8 cellular contexts compared by ENCODE assay signal in genomic region chr7:75442465-75443111, GRCh38. TPM values are rescaled to one million over a fixed set of nuclear protein-coding genes. Genes with fewer than 3 reads are reported as not detected.
DNase-seq lines count a peak whose midpoint lies in the region; ATAC-seq and TF ChIP-seq lines count a peak whose summit lies in the region.
"Not testable (repeated sequence)": the region's sequence is repeated elsewhere in the genome, so short reads cannot be mapped to it uniquely, and the experiment has no call there.

No MANE protein-coding gene starts in this region.

- H3K27me3 ChIP-seq in HCT116 (ENCODE audit: insufficient read depth, low read length); HUES6 (ENCODE audit: control insufficient read depth, insufficient read depth, low read length); tibial nerve: not testable (repeated sequence)

- CTCF ChIA-PET in HCT116 (lab: Charles Lee) = not testable (repeated sequence)

- H3K36me3 ChIP-seq in HCT116 (ENCODE audit: control insufficient read depth in 1 of 2, insufficient read depth in 2 of 2, low read length in 2 of 2) (peaks cover 19% of the 10 kb centered on the region in 2 experiments), HUES6 (ENCODE audit: control insufficient read depth, insufficient read depth, low read length) (peaks cover 27% of the 10 kb centered on the region), tibial nerve (peaks cover 0 to 31% (median 18%) of the 10 kb centered on the region in 3 donors)

- peak overlapping the region; percentile 93 to 96 (median 96) for H3K4me3 Mint-ChIP-seq in nephron

- not testable (repeated sequence) for H3K4me1 ChIP-seq in HCT116 (ENCODE audit: control insufficient read depth in 1 of 2, insufficient read depth in 2 of 2, low read length in 2 of 2); HUES6 (ENCODE audit: control insufficient read depth, insufficient read depth, low read length)
- H3K4me1 ChIP-seq in tibial nerve = peaks cover 0 to 12% (median 0%) of the 10 kb centered on the region in 4 donors

- not testable (repeated sequence) for H3K9me2 ChIP-seq in HCT116 (ENCODE audit: insufficient read depth)

- TF ChIP-seq POLR2A in HCT116 (IDR thresholded peaks at IDR 0.05; ENCODE audit: borderline replicate concordance, extremely low read depth, insufficient read depth, insufficient read length) = not testable (repeated sequence)
- TF ChIP-seq POLR2A in tibial nerve (IDR thresholded peaks at IDR 0.05) = peak; percentile 31 to 68

- POLR2A ChIA-PET in HCT116 (lab: Charles Lee) = not testable (repeated sequence)

- intact Hi-C loops in HCT116 (cut with micrococcal nuclease); head of caudate nucleus (cut with DNase I): not testable (repeated sequence)

- ATAC-seq in GM18499 (IDR thresholded peaks at IDR 0.05; ENCODE audit: insufficient read depth, unreplicated experiment) = peak; percentile 49
- ATAC-seq in HCT116 = peak; percentile 85

- H3K4me2 ChIP-seq in HCT116 (ENCODE audit: low read length) = peak overlapping the region; percentile 59

- peaks cover 25% of the 10 kb centered on the region for H3K36me3 Mint-ChIP-seq in nephron (ENCODE audit: low read depth)

- not testable (repeated sequence) for H2AFZ ChIP-seq in HCT116 (ENCODE audit: low read depth, low read length, poor library complexity, severe bottlenecking)

- H3K9ac ChIP-seq in HCT116 (ENCODE audit: low read length) (peak overlapping the region; percentile 52), HUES6 (ENCODE audit: low read length) (peak overlapping the region; percentile 78)

- not testable (repeated sequence) for BruUV-seq in HCT116 (replicated peaks; lab: Mats Ljungman, UMichigan)

- not testable (repeated sequence) for H3K27me3 Mint-ChIP-seq in nephron (ENCODE audit: low read depth)

- not testable (repeated sequence) for H4K20me1 ChIP-seq in HCT116 (ENCODE audit: insufficient read depth)

- not testable (repeated sequence) for TF ChIP-seq RAD21 in HCT116 (IDR thresholded peaks at IDR 0.05; ENCODE audit: low read depth)

- peak overlapping the region; percentile 26; the same call in 1 of the 2 replicates for H3K27ac ChIP-seq in HCT116 (ENCODE audit: low read depth, low read length)
- H3K27ac ChIP-seq in HUES6 (ENCODE audit: low read depth, low read length) = not testable (repeated sequence)
- H3K27ac ChIP-seq in tibial nerve = peak overlapping the region; percentile 73 to 84 (median 80)

- peaks cover 30% of the 10 kb centered on the region for H3K79me2 ChIP-seq in HCT116 (ENCODE audit: insufficient read depth, low read length)

- WGBS in tibial nerve, 2 donors = 0 to 1% methylated on average over 2 to 31 of the region's 76 CpGs

- peak overlapping the region; percentile 89 to 98 (median 97) for H3K27ac Mint-ChIP-seq in nephron

- H3K4me3 ChIP-seq in HCT116 (replicated peaks in 1 of 2; ENCODE audit: low read depth in 1 of 2, low read length in 2 of 2) (peak overlapping the region; percentile 50 to 55), HUES6 (ENCODE audit: low read depth, low read length) (peak overlapping the region; percentile 64), tibial nerve (peak overlapping the region; percentile 46 to 62 (median 52))

- DNase-seq in HCT116 (ENCODE audit: low read depth, low spot score) (peak; percentile 2), T-helper 22 cell (ENCODE audit: low read depth) (peak; percentile 4), astrocyte of the hippocampus (ENCODE audit: low read depth, low spot score) (peak; percentile 33), head of caudate nucleus (peak in 36 of 42 donors; percentile 2 to 66 (median 26))
- not testable (repeated sequence) for DNase-seq in tibial nerve (ENCODE audit: low spot score in 2 of 2)

- not testable (repeated sequence) for TF ChIP-seq EP300 in tibial nerve (IDR thresholded peaks at IDR 0.05)

- not testable (repeated sequence) for H3K4me1 Mint-ChIP-seq in nephron

- not testable (repeated sequence) for H3K9me3 ChIP-seq in HCT116 (ENCODE audit: control insufficient read depth in 1 of 2, insufficient read depth in 1 of 2, low read depth in 1 of 2, low read length in 2 of 2); HUES6 (ENCODE audit: control insufficient read depth, insufficient read depth, low read depth, low read length); tibial nerve

- not testable (repeated sequence) for H3K9me3 Mint-ChIP-seq in nephron

- RAD21 ChIA-PET in HCT116 (lab: Charles Lee; ENCODE audit: low non-redundant PET in 1 of 2, low total read pairs in 2 of 2, uncharacterized antibody in 2 of 2, unreplicated experiment in 2 of 2) = not testable (repeated sequence)

- not testable (repeated sequence) for TF ChIP-seq CTCF in HCT116 (IDR thresholded peaks at IDR 0.05 in 2 of 3, conservative IDR thresholded peaks at IDR 0.05 in 1 of 3; ENCODE audit: borderline replicate concordance in 1 of 3, insufficient read depth in 1 of 3, low read depth in 2 of 3, low read length in 2 of 3); nephron (IDR thresholded peaks at IDR 0.05; ENCODE audit: unreplicated experiment in 3 of 3); tibial nerve (IDR thresholded peaks at IDR 0.05)

TF ChIP-seq in HCT116, 20 proteins besides CTCF, POLR2A, EP300 and RAD21:
- TF ChIP-seq POLR2AphosphoS5 (IDR thresholded peaks at IDR 0.05; ENCODE audit: low read depth, low read length) (0 out of 2 replicates have a peak, but pooled peaks have one; percentile 21), ZFX (IDR thresholded peaks at IDR 0.05) (peak; percentile 50; the same call in 1 of the 2 replicates)

RNA-seq across cellular contexts. Expression of gene POM121C, which starts 43.5 kb away (rescaled TPM):
- total RNA-seq in HCT116 (2021; ENCODE audit: unreplicated experiment) (61.0 TPM), tibial nerve (10 to 100 TPM in 3 of 4 donors, 1 to 10 TPM in 1; 9.4 to 28.5 (median 21.1) TPM)
- polyA plus RNA-seq in HCT116 (2012) = 41.3 and 42.4 TPM in 2 replicates

RNA-seq across cellular contexts. Expression of gene TRIM73, which starts 47.2 kb away (rescaled TPM):
- total RNA-seq in HCT116 (2021; ENCODE audit: unreplicated experiment) = 8.8 TPM
- polyA plus RNA-seq in HCT116 (2012) = 4.2 and 4.5 TPM in 2 replicates
- 1 to 10 TPM; 2.8 to 9.3 (median 4.6) TPM for total RNA-seq in tibial nerve

RNA-seq across cellular contexts. Expression of gene SPDYE5, which starts 49.5 kb away (rescaled TPM):
- total RNA-seq in HCT116 (2021; ENCODE audit: unreplicated experiment) (not detected), tibial nerve (not detected)
- 0.17 and 0.38 TPM in 2 replicates for polyA plus RNA-seq in HCT116 (2012)
